8 cellular contexts compared by ENCODE assay signal in genomic region chr10:116809528-116810500, GRCh38. TPM values are rescaled to one million over a fixed set of nuclear protein-coding genes. Genes with fewer than 3 reads are reported as not detected.
DNase-seq lines count a peak whose midpoint lies in the region; ATAC-seq and TF ChIP-seq lines count a peak whose summit lies in the region.

No MANE protein-coding gene starts in this region.

- CTCF ChIA-PET in BJ (lab: Yijun Ruan, JAX) = interaction anchor here (1.0 to 28.3 kb wide), 4 partner anchors 9 to 365 kb away, joined by 5 to 736 read pairs (median 6); no protein-coding TSS in a partner anchor

- H3K27me3 ChIP-seq in BJ (ENCODE audit: control insufficient read depth, insufficient read depth, low read length) = peaks cover 2% of the 10 kb centered on the region; the same call in 1 of the 2 replicates

- TF ChIP-seq CTCF in BJ (IDR thresholded peaks at IDR 0.05; ENCODE audit: insufficient read depth, low read depth, low read length) (peak; percentile 37), HFFc6 (IDR thresholded peaks at IDR 0.05) (peak; percentile 74), WI38 (IDR thresholded peaks at IDR 0.05; ENCODE audit: low read depth, low read length) (peak; percentile 47)

- no peak for DNase-seq in BJ (ENCODE audit: low read depth)
- DNase-seq in HFFc6 = peak; percentile 6
- DNase-seq in left kidney (ENCODE audit: low read depth, low spot score) = peak; percentile 60
- DNase-seq in T-helper 2 cell = no peak
- DNase-seq in HK-2 (ENCODE audit: unreplicated experiment) = no peak

- no peaks in the 10 kb centered on the region for H3K36me3 Mint-ChIP-seq in HFFc6 (ENCODE audit: low read depth)

- H3K27me3 Mint-ChIP-seq in HFFc6 (ENCODE audit: insufficient read depth) = peaks cover 24% of the 10 kb centered on the region

- POLR2A ChIA-PET in BJ (lab: Charles Lee) = no interaction called here

- H3K4me3 ChIP-seq in BJ (ENCODE audit: low read depth, low read length) (no peak overlapping the region), WI38 (ENCODE audit: low read depth, low read length) (no peak overlapping the region)

- H3K36me3 ChIP-seq in BJ (ENCODE audit: control insufficient read depth, insufficient read depth, low read length) = no peaks in the 10 kb centered on the region

- H3K27ac Mint-ChIP-seq in HFFc6 = no peak overlapping the region

- peak overlapping the region; percentile 68 for H3K4me3 Mint-ChIP-seq in HFFc6

- ATAC-seq in GM18511 (IDR thresholded peaks at IDR 0.05; ENCODE audit: unreplicated experiment) = no peak
- no peak for ATAC-seq in HG03378 (IDR thresholded peaks at IDR 0.05; ENCODE audit: unreplicated experiment)

- H3K4me1 Mint-ChIP-seq in HFFc6 (ENCODE audit: low read depth) = peaks cover 13% of the 10 kb centered on the region

- no peaks in the 10 kb centered on the region for H3K9me3 Mint-ChIP-seq in HFFc6

RNA-seq across cellular contexts. Expression of gene ENO4, which starts 39.5 kb away (rescaled TPM):
- 0.28 and 0.29 TPM in 2 replicates for polyA plus RNA-seq in BJ (2011; rRNA removed)
- 0.36 and 0.38 TPM in 2 replicates for polyA minus RNA-seq in BJ (2011; rRNA and poly(A)+ RNA removed)
- not detected for total RNA-seq in HFFc6 (2021; fragmentation: NEBNext Ultra II Directional; extraction: Animal tissue kit (Norgen Biotek cat#: 25700))

Comparison
In these comparisons a context has a peak if more than half of its experiments do, and no peak if none do; other contexts are left out.
1. DNase-seq: peak in HFFc6 (single experiment) and left kidney (single experiment); none in BJ (single experiment), T-helper 2 cell (0 of 5) and HK-2 (single experiment).
2. Peak in every context shown above with its lines, with median percentiles within 50 percentile points of each other: CTCF ChIP-seq.